Comparison of ENCODE assay signal across 8 cellular contexts in the genomic region with DNA sequence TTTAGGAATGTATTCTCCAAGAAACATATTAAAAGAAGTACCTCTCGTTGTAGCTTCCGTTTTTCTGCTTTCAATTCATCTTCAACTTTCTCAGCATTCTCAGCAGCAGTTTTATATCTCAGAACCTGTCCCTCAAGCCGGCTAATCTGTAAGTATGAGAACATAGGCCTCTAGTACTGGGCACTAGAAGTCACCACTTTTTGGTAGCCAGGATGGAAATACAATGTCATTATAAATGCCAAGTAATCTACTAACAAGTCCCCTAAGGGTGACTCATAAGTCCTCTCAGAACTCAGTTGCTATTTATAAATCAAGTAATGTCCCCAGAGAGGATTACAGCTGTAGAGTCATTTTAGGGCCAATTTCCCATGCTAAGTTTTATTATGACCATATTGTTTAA.
A peak's percentile ranks its signal among the peaks of the same experiment; 100 is the strongest.
DNase-seq lines count a peak whose midpoint lies in the region; ATAC-seq and TF ChIP-seq lines count a peak whose summit lies in the region.

No MANE protein-coding gene starts in this region.

- peaks cover 33% of the 10 kb centered on the region for H3K36me3 Mint-ChIP-seq in activated CD4-positive, alpha-beta memory T cell treated with anti-CD3 and anti-CD28 coated beads for 36 hours

- POLR2A ChIA-PET in activated CD4-positive, alpha-beta memory T cell treated with anti-CD3 and anti-CD28 coated beads for 36 hours (lab: Charles Lee): no interaction called here

- H4K91ac ChIP-seq in mesenchymal stem cell (ENCODE audit: low read length): no peak overlapping the region

- H2AK5ac ChIP-seq in mesenchymal stem cell (ENCODE audit: low read length, severe bottlenecking): no peak overlapping the region

- no peak overlapping the region for H3K4me2 ChIP-seq in mesenchymal stem cell (ENCODE audit: low read length, poor library complexity, severe bottlenecking)

- H3K4me1 ChIP-seq in mesenchymal stem cell (ENCODE audit: control insufficient read depth, insufficient read depth, low read depth, low read length) (no peaks in the 10 kb centered on the region), Peyer's patch (peaks cover 0 to 4% (median 0%) of the 10 kb centered on the region in 4 donors)

- H2BK5ac ChIP-seq in mesenchymal stem cell (ENCODE audit: low read depth, low read length, poor library complexity, severe bottlenecking): no peak overlapping the region

- H2BK120ac ChIP-seq in mesenchymal stem cell (ENCODE audit: low read depth, low read length): no peak overlapping the region

- H3K23ac ChIP-seq in mesenchymal stem cell (ENCODE audit: low read length in 2 of 2): no peak overlapping the region

- no peak overlapping the region for H3K4ac ChIP-seq in mesenchymal stem cell (ENCODE audit: low read depth in 1 of 2, low read length in 2 of 2)

- H3K27ac ChIP-seq in mesenchymal stem cell (ENCODE audit: low read length, poor library complexity, severe bottlenecking): no peak overlapping the region
- H3K27ac ChIP-seq in Peyer's patch: peak overlapping the region in 2 of 4 donors; percentile 2 to 5

- H2BK12ac ChIP-seq in mesenchymal stem cell (ENCODE audit: low read length in 2 of 2): no peak overlapping the region

- H3K9me3 ChIP-seq in mesenchymal stem cell (ENCODE audit: control insufficient read depth, low read length): no peaks in the 10 kb centered on the region
- no peaks in the 10 kb centered on the region for H3K9me3 ChIP-seq in Peyer's patch

- TF ChIP-seq POLR2A in Peyer's patch (IDR thresholded peaks at IDR 0.05): no peak

- H2AFZ ChIP-seq in mesenchymal stem cell (ENCODE audit: low read depth, low read length): no peak overlapping the region

- H3K27me3 Mint-ChIP-seq in activated CD4-positive, alpha-beta memory T cell treated with anti-CD3 and anti-CD28 coated beads for 36 hours: no peaks in the 10 kb centered on the region

- H3K27ac Mint-ChIP-seq in activated CD4-positive, alpha-beta memory T cell treated with anti-CD3 and anti-CD28 coated beads for 36 hours: peak overlapping the region; percentile 88

- WGBS in mesenchymal stem cell: 55% methylated on average over 3 of the region's 3 CpGs

- no peaks in the 10 kb centered on the region for H3K9me3 Mint-ChIP-seq in activated CD4-positive, alpha-beta memory T cell treated with anti-CD3 and anti-CD28 coated beads for 36 hours

- ATAC-seq in Right ventricle myocardium inferior (peak; percentile 84), HG03103 (IDR thresholded peaks at IDR 0.05; ENCODE audit: low read depth, unreplicated experiment) (peak; percentile 85)

- H4K8ac ChIP-seq in mesenchymal stem cell (ENCODE audit: low read length): no peak overlapping the region

- H3K14ac ChIP-seq in mesenchymal stem cell (ENCODE audit: low read length in 2 of 2): no peak overlapping the region

- no peaks in the 10 kb centered on the region for H3K27me3 ChIP-seq in mesenchymal stem cell (ENCODE audit: control insufficient read depth in 1 of 2, insufficient read depth in 1 of 2, low read length in 2 of 2)
- no peaks in the 10 kb centered on the region for H3K27me3 ChIP-seq in Peyer's patch

- intact Hi-C loops in Right ventricle myocardium inferior (cut with DNase I): loop anchor here (2.0 to 10.0 kb wide), 4 partner anchors 26 to 160 kb away; a partner anchor contains a TSS
- intact Hi-C loops in cardiac septum (cut with DNase I): loop anchor here (2.0 to 5.0 kb wide), 2 partner anchors 24 to 37 kb away; no protein-coding TSS in a partner anchor
- intact Hi-C loops in activated CD4-positive, alpha-beta memory T cell treated with anti-CD3 and anti-CD28 coated beads for 36 hours (cut with micrococcal nuclease): loop anchor here (1.0 kb wide), 1 partner anchor 159 kb away; no protein-coding TSS in a partner anchor

- DNase-seq in Right ventricle myocardium inferior (ENCODE audit: missing footprints) (no peak), cardiac septum (ENCODE audit: low spot score) (no peak), mesenchymal stem cell (peak; percentile 86), Peyer's patch (no peak), midbrain (lab: John Stamatoyannopoulos, UW) (no peak)
- no peak for DNase-seq in activated CD4-positive, alpha-beta memory T cell treated with anti-CD3 and anti-CD28 coated beads for 36 hours
- no peak for DNase-seq in stimulated activated CD4-positive, alpha-beta T cell treated with anti-CD3 and anti-CD28 coated beads, Interleukin-4, amount 100 ng/mL, for 24 hours

- H3K4me1 Mint-ChIP-seq in activated CD4-positive, alpha-beta memory T cell treated with anti-CD3 and anti-CD28 coated beads for 36 hours (ENCODE audit: low read depth): peaks cover 10% of the 10 kb centered on the region

- H3K4me3 Mint-ChIP-seq in activated CD4-positive, alpha-beta memory T cell treated with anti-CD3 and anti-CD28 coated beads for 36 hours: no peak overlapping the region

- H3K4me3 ChIP-seq in mesenchymal stem cell (ENCODE audit: insufficient read depth in 1 of 2, low read depth in 1 of 2, low read length in 2 of 2): peak overlapping the region in 1 of 2 experiments; percentile 16
- no peak overlapping the region for H3K4me3 ChIP-seq in Peyer's patch

- H3K18ac ChIP-seq in mesenchymal stem cell (ENCODE audit: low read depth in 1 of 2, low read length in 2 of 2): no peak overlapping the region

- CTCF ChIA-PET in activated CD4-positive, alpha-beta memory T cell treated with anti-CD3 and anti-CD28 coated beads for 36 hours (lab: Charles Lee): interaction anchor here (0.6 kb wide), 1 partner anchor 725 kb away, joined by 3 read pairs; no protein-coding TSS in a partner anchor

- H3K9ac ChIP-seq in mesenchymal stem cell (ENCODE audit: low read length): peak overlapping the region; percentile 66

- H3K79me1 ChIP-seq in mesenchymal stem cell (replicated peaks; ENCODE audit: low read length, poor library complexity, severe bottlenecking): peaks cover 17% of the 10 kb centered on the region

- H3K36me3 ChIP-seq in mesenchymal stem cell (ENCODE audit: control insufficient read depth in 1 of 2, insufficient read depth in 2 of 2, low read depth in 1 of 2, low read length in 2 of 2) (peaks cover 44 to 83% of the 10 kb centered on the region in 2 experiments), Peyer's patch (peaks cover 0 to 91% (median 0%) of the 10 kb centered on the region in 3 donors)

- TF ChIP-seq CTCF in Peyer's patch (IDR thresholded peaks at IDR 0.05): no peak

- H2BK15ac ChIP-seq in mesenchymal stem cell (ENCODE audit: low read depth, poor library complexity, severe bottlenecking): no peak overlapping the region
